Comparison of ENCODE assay signal across 14 cellular contexts in the genomic region with DNA sequence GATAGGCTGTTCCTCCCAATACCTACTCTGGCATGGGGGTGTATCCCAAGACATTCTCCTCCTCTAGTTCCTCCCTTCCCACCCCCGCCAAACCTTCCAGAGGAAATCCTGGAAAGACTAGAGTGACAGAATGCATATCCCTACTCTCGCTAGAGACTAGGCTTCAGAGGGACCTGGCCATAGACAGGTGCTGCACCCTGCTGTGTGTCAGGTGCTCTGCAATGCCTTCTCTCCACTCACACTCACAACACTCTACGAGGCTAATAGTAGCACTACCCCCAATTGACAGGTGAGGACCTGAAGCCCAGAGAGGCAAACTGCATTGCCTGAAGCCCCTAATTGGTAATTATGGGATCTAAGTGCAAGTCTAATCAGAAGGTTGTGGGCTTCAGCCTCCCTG. TPM values are rescaled to one million over a fixed set of nuclear protein-coding genes. Genes with fewer than 3 reads are reported as not detected.
DNase-seq lines count a peak whose midpoint lies in the region; ATAC-seq and TF ChIP-seq lines count a peak whose summit lies in the region.
"Had no signal": no experiment of that assay in that cellular context is flagged by ENCODE, and none has a peak within 500 bp of the region (broad histone marks: within the 10 kb centered on the region; RNA-seq: fewer than 3 reads in every experiment).

No MANE protein-coding gene starts in this region.

- DNase-seq in Right ventricle myocardium inferior (ENCODE audit: missing footprints) (no peak), right atrium auricular region (ENCODE audit: low spot score) (no peak), NCI-H69 (lab: John Stamatoyannopoulos, UW) (peak; percentile 51), type B pancreatic cell (ENCODE audit: extremely low spot score, unreplicated experiment) (no peak), mesenteric fat pad (ENCODE audit: low spot score) (no peak)
- DNase-seq: activated CD4-positive, alpha-beta T cell treated with anti-CD3 and anti-CD28 coated beads, Interleukin-2, amount 50 U/mL, for 48 hours; GM23248 had no signal

- H3K27ac Mint-ChIP-seq in type B pancreatic cell: peak overlapping the region; percentile 37
- H3K27ac Mint-ChIP-seq: activated naive CD4-positive, alpha-beta T cell treated with anti-CD3 and anti-CD28 coated beads, Interleukin-2, amount 50 U/mL, for 24 hours had no signal

- no peak overlapping the region for H3K4me3 Mint-ChIP-seq in type B pancreatic cell
- H3K4me3 Mint-ChIP-seq: activated naive CD4-positive, alpha-beta T cell treated with anti-CD3 and anti-CD28 coated beads, Interleukin-2, amount 50 U/mL, for 24 hours had no signal

- H3K36me3 Mint-ChIP-seq in type B pancreatic cell: no peaks in the 10 kb centered on the region
- H3K36me3 Mint-ChIP-seq: activated naive CD4-positive, alpha-beta T cell treated with anti-CD3 and anti-CD28 coated beads, Interleukin-2, amount 50 U/mL, for 24 hours had no signal

- ATAC-seq in Right ventricle myocardium inferior: peak; percentile 48
- ATAC-seq in esophagus mucosa: peak; percentile 87
- ATAC-seq in HG03196 (IDR thresholded peaks at IDR 0.05; ENCODE audit: unreplicated experiment): no peak
- no peak for ATAC-seq in GM18870 (IDR thresholded peaks at IDR 0.05; ENCODE audit: unreplicated experiment)

- no peaks in the 10 kb centered on the region for H3K27me3 ChIP-seq in right atrium auricular region
- H3K27me3 ChIP-seq: suprapubic skin had no signal

- peaks cover 0 to 3% of the 10 kb centered on the region in 2 donors for H3K9me3 ChIP-seq in right atrium auricular region
- H3K9me3 ChIP-seq: suprapubic skin had no signal

- no peak overlapping the region for H3K4me3 ChIP-seq in right atrium auricular region
- H3K4me3 ChIP-seq: GM23248, suprapubic skin had no signal

- H3K9me3 Mint-ChIP-seq in type B pancreatic cell: no peaks in the 10 kb centered on the region

- H3K27ac ChIP-seq in right atrium auricular region: no peak overlapping the region
- H3K27ac ChIP-seq: GM23248, suprapubic skin had no signal

- intact Hi-C loops in Right ventricle myocardium inferior (cut with DNase I): loop anchor here (2.0 to 10.0 kb wide), 2 partner anchors 45 to 85 kb away; no protein-coding TSS in a partner anchor

- no peaks in the 10 kb centered on the region for H3K4me1 ChIP-seq in right atrium auricular region
- H3K4me1 ChIP-seq: suprapubic skin had no signal

- no peaks in the 10 kb centered on the region for H3K4me1 Mint-ChIP-seq in type B pancreatic cell (ENCODE audit: unreplicated experiment)
- H3K4me1 Mint-ChIP-seq: activated naive CD4-positive, alpha-beta T cell treated with anti-CD3 and anti-CD28 coated beads, Interleukin-2, amount 50 U/mL, for 24 hours had no signal

- TF ChIP-seq CTCF in right atrium auricular region (IDR thresholded peaks at IDR 0.05) (peak in 1 of 2 donors; percentile 40), type B pancreatic cell (conservative IDR thresholded peaks at IDR 0.05) (no peak)

- peaks cover 19% of the 10 kb centered on the region for H3K27me3 Mint-ChIP-seq in type B pancreatic cell
- H3K27me3 Mint-ChIP-seq: activated naive CD4-positive, alpha-beta T cell treated with anti-CD3 and anti-CD28 coated beads, Interleukin-2, amount 50 U/mL, for 24 hours had no signal

- H3K36me3 ChIP-seq in right atrium auricular region: no peaks in the 10 kb centered on the region
- H3K36me3 ChIP-seq: suprapubic skin had no signal

RNA-seq across cellular contexts. Expression of a gene that starts 46.2 kb away (rescaled TPM):
- total RNA-seq in Right ventricle myocardium inferior (3.6 TPM), right atrium auricular region (not detected), esophagus mucosa (not detected), type B pancreatic cell (ENCODE audit: low replicate concordance) (2.1 and 2.7 TPM in 2 replicates), mesenteric fat pad (not detected)
- total RNA-seq: GM23248, lung microvascular endothelial cell, pulmonary artery endothelial cell had no signal

Comparison
In these comparisons a context has a peak if more than half of its experiments do, and no peak if none do; other contexts are left out.
1. ATAC-seq: peak in Right ventricle myocardium inferior (single experiment) and esophagus mucosa (single experiment); none in HG03196 (single experiment) and GM18870 (single experiment).